1 cellular context compared by ENCODE assay signal in the genomic region with DNA sequence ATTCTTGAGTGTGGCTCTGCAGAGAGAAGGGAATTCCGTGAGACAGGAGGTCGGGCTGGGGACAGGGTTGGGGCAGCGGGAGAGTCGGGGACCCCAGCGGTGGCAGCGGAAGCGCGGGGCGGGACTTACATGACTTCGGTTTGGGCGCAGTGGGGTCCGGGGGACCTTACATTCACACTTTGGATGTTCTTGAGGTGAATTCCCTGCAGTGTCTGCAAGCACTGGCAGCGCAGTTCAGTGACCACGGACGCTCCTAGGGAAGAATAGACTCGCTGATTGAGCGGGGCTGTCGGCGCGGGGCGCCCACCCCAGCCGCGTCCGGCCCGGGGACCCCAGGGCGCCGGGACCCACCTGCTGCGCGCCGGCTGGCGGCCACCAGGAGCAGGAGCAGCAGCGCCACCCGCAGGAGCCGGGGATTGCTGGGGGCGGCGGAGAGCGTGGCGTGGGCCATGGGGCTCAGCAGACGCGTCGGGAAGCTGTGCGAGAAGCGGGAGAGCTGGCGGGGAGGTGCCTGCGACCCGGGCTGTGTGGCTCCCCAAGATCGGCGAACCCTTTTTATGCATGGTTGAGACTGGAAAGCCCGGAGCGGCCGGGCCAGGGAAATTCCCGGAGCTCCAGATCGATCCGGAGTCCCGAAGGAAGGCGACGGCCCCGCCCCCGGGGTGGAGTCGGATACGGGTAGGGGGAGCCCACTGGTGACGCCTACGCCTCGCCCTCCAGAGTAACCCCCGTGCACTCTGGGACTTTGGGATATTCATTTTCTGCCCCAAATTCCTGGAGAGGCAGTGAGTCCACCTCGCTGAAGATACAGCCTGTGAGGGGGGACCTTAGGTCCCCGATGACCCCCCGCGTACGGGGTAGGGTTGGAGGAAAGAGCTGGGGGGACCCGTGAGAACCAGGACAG.
TF ChIP-seq lines count a peak whose summit lies in the region.

A gene (minus strand): TSS at position 529 of the 904 bp plus-strand sequence. CDS start 78 bp downstream, at position 451.

TF ChIP-seq in K562, 482 proteins besides CTCF, POLR2A, EP300 and RAD21 (continued from another document and continues in another):
- TF ChIP-seq, protein P1, sequence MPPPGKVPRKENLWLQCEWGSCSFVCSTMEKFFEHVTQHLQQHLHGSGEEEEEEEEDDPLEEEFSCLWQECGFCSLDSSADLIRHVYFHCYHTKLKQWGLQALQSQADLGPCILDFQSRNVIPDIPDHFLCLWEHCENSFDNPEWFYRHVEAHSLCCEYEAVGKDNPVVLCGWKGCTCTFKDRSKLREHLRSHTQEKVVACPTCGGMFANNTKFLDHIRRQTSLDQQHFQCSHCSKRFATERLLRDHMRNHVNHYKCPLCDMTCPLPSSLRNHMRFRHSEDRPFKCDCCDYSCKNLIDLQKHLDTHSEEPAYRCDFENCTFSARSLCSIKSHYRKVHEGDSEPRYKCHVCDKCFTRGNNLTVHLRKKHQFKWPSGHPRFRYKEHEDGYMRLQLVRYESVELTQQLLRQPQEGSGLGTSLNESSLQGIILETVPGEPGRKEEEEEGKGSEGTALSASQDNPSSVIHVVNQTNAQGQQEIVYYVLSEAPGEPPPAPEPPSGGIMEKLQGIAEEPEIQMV (tag; conservative IDR thresholded peaks at IDR 0.05; ENCODE audit: low read depth), result no peak
- TF ChIP-seq POLR2AphosphoS2 (IDR thresholded peaks at IDR 0.05; ENCODE audit: low read length) (peak; percentile 66; the same call in 1 of the 2 replicates), ATF1 (CRISPR knock-in tag; IDR thresholded peaks at IDR 0.05) (no peak), ATF1 (tag; IDR thresholded peaks at IDR 0.05) (peak; percentile 83), BACH1 (tag; IDR thresholded peaks at IDR 0.05) (no peak), POLR2H (tag; IDR thresholded peaks at IDR 0.05; ENCODE audit: low read depth) (no peak), NEUROD1 (IDR thresholded peaks at IDR 0.05; ENCODE audit: borderline replicate concordance, low read depth, low read length, partially characterized antibody) (peak; percentile 21), TEAD4 (IDR thresholded peaks at IDR 0.05; ENCODE audit: low read length) (peak; percentile 25; the same call in 1 of the 2 replicates), TEAD4 (CRISPR knock-in tag; IDR thresholded peaks at IDR 0.05; ENCODE audit: borderline replicate concordance) (no peak), TAF15 (IDR thresholded peaks at IDR 0.05; ENCODE audit: low read depth, low read length) (no peak), THRAP3 (IDR thresholded peaks at IDR 0.05; ENCODE audit: borderline replicate concordance) (no peak), DACH1 (IDR thresholded peaks at IDR 0.05; ENCODE audit: partially characterized antibody) (no peak), NR4A1 (CRISPR knock-in tag; IDR thresholded peaks at IDR 0.05) (no peak), NR4A1 (tag; IDR thresholded peaks at IDR 0.05) (no peak), SMARCA4 (IDR thresholded peaks at IDR 0.05) (0 out of 2 replicates have a peak, but pooled peaks have one; percentile 30), U2AF2 (optimal IDR thresholded peaks at IDR 0.05; ENCODE audit: low read depth, low read length) (no peak), TOE1 (IDR thresholded peaks at IDR 0.05; ENCODE audit: borderline replicate concordance) (0 out of 2 replicates have a peak, but pooled peaks have one; percentile 34), TOE1 (CRISPR knock-in tag; IDR thresholded peaks at IDR 0.05; ENCODE audit: borderline replicate concordance, low read depth) (no peak), ZNF124 (CRISPR knock-in tag; IDR thresholded peaks at IDR 0.05) (no peak), TARDBP (IDR thresholded peaks at IDR 0.05) (peak; percentile 63; the same call in 1 of the 2 replicates), NELFE (IDR thresholded peaks at IDR 0.05; ENCODE audit: insufficient read depth, insufficient read length) (no peak), RBBP5 (IDR thresholded peaks at IDR 0.05; ENCODE audit: borderline replicate concordance, insufficient read depth, low read length, poor library complexity, severe bottlenecking) (peak; percentile 43), PML (IDR thresholded peaks at IDR 0.05; ENCODE audit: low read length) (no peak), ZSCAN32 (CRISPR knock-in tag; IDR thresholded peaks at IDR 0.05) (no peak), EHMT2 (IDR thresholded peaks at IDR 0.05) (no peak), POLR2B (IDR thresholded peaks at IDR 0.05; ENCODE audit: low read depth, partially characterized antibody) (peak; percentile 75), MYBL2 (IDR thresholded peaks at IDR 0.05; ENCODE audit: low read depth) (no peak), MYBL2 (CRISPR knock-in tag; IDR thresholded peaks at IDR 0.05; ENCODE audit: borderline replicate concordance) (no peak), TAF7 (tag; IDR thresholded peaks at IDR 0.05) (peak; percentile 56), YY1 (IDR thresholded peaks at IDR 0.05; ENCODE audit: borderline replicate concordance in 1 of 3, control insufficient read depth in 1 of 3, extremely low read depth in 1 of 3, insufficient read depth in 3 of 3, insufficient read length in 1 of 3, insufficient replicate concordance in 2 of 3, low read depth in 1 of 3, low read length in 2 of 3) (peak in 1 of 3 experiments; percentile 32), LEF1 (IDR thresholded peaks at IDR 0.05) (no peak; the same call in 1 of the 2 replicates), PRMT5 (CRISPR knock-in tag; IDR thresholded peaks at IDR 0.05) (no peak), ZBED1 (IDR thresholded peaks at IDR 0.05) (no peak), TAF1 (IDR thresholded peaks at IDR 0.05; ENCODE audit: control insufficient read depth, extremely low read depth, insufficient read depth, low read length, severe bottlenecking) (peak; percentile 64), MEF2A (IDR thresholded peaks at IDR 0.05; ENCODE audit: control insufficient read depth, low read depth, low read length) (no peak), DMBX1 (CRISPR knock-in tag; IDR thresholded peaks at IDR 0.05; ENCODE audit: borderline replicate concordance) (no peak), ZNF695 (CRISPR knock-in tag; IDR thresholded peaks at IDR 0.05) (no peak)
- TF ChIP-seq, protein P2, sequence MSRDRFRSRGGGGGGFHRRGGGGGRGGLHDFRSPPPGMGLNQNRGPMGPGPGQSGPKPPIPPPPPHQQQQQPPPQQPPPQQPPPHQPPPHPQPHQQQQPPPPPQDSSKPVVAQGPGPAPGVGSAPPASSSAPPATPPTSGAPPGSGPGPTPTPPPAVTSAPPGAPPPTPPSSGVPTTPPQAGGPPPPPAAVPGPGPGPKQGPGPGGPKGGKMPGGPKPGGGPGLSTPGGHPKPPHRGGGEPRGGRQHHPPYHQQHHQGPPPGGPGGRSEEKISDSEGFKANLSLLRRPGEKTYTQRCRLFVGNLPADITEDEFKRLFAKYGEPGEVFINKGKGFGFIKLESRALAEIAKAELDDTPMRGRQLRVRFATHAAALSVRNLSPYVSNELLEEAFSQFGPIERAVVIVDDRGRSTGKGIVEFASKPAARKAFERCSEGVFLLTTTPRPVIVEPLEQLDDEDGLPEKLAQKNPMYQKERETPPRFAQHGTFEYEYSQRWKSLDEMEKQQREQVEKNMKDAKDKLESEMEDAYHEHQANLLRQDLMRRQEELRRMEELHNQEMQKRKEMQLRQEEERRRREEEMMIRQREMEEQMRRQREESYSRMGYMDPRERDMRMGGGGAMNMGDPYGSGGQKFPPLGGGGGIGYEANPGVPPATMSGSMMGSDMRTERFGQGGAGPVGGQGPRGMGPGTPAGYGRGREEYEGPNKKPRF (IDR thresholded peaks at IDR 0.05; ENCODE audit: low read depth, low read length), result no peak
- TF ChIP-seq, protein P3, sequence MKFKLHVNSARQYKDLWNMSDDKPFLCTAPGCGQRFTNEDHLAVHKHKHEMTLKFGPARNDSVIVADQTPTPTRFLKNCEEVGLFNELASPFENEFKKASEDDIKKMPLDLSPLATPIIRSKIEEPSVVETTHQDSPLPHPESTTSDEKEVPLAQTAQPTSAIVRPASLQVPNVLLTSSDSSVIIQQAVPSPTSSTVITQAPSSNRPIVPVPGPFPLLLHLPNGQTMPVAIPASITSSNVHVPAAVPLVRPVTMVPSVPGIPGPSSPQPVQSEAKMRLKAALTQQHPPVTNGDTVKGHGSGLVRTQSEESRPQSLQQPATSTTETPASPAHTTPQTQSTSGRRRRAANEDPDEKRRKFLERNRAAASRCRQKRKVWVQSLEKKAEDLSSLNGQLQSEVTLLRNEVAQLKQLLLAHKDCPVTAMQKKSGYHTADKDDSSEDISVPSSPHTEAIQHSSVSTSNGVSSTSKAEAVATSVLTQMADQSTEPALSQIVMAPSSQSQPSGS (CRISPR knock-in tag; IDR thresholded peaks at IDR 0.05), result no peak
- TF ChIP-seq, protein P4, sequence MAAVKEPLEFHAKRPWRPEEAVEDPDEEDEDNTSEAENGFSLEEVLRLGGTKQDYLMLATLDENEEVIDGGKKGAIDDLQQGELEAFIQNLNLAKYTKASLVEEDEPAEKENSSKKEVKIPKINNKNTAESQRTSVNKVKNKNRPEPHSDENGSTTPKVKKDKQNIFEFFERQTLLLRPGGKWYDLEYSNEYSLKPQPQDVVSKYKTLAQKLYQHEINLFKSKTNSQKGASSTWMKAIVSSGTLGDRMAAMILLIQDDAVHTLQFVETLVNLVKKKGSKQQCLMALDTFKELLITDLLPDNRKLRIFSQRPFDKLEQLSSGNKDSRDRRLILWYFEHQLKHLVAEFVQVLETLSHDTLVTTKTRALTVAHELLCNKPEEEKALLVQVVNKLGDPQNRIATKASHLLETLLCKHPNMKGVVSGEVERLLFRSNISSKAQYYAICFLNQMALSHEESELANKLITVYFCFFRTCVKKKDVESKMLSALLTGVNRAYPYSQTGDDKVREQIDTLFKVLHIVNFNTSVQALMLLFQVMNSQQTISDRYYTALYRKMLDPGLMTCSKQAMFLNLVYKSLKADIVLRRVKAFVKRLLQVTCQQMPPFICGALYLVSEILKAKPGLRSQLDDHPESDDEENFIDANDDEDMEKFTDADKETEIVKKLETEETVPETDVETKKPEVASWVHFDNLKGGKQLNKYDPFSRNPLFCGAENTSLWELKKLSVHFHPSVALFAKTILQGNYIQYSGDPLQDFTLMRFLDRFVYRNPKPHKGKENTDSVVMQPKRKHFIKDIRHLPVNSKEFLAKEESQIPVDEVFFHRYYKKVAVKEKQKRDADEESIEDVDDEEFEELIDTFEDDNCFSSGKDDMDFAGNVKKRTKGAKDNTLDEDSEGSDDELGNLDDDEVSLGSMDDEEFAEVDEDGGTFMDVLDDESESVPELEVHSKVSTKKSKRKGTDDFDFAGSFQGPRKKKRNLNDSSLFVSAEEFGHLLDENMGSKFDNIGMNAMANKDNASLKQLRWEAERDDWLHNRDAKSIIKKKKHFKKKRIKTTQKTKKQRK (IDR thresholded peaks at IDR 0.05; ENCODE audit: borderline replicate concordance, low read depth, low read length), result no peak
- TF ChIP-seq, protein P5, sequence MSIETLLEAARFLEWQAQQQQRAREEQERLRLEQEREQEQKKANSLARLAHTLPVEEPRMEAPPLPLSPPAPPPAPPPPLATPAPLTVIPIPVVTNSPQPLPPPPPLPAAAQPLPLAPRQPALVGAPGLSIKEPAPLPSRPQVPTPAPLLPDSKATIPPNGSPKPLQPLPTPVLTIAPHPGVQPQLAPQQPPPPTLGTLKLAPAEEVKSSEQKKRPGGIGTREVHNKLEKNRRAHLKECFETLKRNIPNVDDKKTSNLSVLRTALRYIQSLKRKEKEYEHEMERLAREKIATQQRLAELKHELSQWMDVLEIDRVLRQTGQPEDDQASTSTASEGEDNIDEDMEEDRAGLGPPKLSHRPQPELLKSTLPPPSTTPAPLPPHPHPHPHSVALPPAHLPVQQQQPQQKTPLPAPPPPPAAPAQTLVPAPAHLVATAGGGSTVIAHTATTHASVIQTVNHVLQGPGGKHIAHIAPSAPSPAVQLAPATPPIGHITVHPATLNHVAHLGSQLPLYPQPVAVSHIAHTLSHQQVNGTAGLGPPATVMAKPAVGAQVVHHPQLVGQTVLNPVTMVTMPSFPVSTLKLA (conservative IDR thresholded peaks at IDR 0.05), result peak; percentile 65 to 74
- TF ChIP-seq, protein P6, sequence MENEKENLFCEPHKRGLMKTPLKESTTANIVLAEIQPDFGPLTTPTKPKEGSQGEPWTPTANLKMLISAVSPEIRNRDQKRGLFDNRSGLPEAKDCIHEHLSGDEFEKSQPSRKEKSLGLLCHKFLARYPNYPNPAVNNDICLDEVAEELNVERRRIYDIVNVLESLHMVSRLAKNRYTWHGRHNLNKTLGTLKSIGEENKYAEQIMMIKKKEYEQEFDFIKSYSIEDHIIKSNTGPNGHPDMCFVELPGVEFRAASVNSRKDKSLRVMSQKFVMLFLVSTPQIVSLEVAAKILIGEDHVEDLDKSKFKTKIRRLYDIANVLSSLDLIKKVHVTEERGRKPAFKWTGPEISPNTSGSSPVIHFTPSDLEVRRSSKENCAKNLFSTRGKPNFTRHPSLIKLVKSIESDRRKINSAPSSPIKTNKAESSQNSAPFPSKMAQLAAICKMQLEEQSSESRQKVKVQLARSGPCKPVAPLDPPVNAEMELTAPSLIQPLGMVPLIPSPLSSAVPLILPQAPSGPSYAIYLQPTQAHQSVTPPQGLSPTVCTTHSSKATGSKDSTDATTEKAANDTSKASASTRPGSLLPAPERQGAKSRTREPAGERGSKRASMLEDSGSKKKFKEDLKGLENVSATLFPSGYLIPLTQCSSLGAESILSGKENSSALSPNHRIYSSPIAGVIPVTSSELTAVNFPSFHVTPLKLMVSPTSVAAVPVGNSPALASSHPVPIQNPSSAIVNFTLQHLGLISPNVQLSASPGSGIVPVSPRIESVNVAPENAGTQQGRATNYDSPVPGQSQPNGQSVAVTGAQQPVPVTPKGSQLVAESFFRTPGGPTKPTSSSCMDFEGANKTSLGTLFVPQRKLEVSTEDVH (IDR thresholded peaks at IDR 0.05; ENCODE audit: low read depth, partially characterized antibody), result no peak
- TF ChIP-seq, protein P7, sequence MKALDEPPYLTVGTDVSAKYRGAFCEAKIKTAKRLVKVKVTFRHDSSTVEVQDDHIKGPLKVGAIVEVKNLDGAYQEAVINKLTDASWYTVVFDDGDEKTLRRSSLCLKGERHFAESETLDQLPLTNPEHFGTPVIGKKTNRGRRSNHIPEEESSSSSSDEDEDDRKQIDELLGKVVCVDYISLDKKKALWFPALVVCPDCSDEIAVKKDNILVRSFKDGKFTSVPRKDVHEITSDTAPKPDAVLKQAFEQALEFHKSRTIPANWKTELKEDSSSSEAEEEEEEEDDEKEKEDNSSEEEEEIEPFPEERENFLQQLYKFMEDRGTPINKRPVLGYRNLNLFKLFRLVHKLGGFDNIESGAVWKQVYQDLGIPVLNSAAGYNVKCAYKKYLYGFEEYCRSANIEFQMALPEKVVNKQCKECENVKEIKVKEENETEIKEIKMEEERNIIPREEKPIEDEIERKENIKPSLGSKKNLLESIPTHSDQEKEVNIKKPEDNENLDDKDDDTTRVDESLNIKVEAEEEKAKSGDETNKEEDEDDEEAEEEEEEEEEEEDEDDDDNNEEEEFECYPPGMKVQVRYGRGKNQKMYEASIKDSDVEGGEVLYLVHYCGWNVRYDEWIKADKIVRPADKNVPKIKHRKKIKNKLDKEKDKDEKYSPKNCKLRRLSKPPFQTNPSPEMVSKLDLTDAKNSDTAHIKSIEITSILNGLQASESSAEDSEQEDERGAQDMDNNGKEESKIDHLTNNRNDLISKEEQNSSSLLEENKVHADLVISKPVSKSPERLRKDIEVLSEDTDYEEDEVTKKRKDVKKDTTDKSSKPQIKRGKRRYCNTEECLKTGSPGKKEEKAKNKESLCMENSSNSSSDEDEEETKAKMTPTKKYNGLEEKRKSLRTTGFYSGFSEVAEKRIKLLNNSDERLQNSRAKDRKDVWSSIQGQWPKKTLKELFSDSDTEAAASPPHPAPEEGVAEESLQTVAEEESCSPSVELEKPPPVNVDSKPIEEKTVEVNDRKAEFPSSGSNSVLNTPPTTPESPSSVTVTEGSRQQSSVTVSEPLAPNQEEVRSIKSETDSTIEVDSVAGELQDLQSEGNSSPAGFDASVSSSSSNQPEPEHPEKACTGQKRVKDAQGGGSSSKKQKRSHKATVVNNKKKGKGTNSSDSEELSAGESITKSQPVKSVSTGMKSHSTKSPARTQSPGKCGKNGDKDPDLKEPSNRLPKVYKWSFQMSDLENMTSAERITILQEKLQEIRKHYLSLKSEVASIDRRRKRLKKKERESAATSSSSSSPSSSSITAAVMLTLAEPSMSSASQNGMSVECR (CRISPR knock-in tag; IDR thresholded peaks at IDR 0.05), result 0 out of 2 replicates have a peak, but pooled peaks have one; percentile 32
